8 cellular contexts compared by ENCODE assay signal in the genomic region with DNA sequence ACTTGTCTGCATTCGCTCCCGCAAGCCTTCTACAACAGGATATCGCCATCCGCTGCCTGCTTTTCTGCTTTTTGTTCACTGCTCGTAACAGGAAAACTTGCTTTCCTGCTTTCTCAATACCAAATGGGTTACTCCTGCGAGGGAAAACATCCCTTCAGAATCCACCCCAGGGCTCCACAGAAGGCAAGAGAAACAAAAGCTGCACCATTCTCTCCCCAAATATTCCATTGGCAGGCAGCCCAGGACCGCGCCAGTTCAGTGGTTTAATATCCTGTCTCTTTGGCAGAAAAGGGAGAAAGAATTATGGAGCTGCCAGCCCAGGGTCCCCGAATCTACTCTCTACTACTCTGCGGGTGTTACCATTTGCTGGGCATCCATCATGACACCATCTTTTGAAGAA.
A peak's percentile ranks its signal among the peaks of the same experiment; 100 is the strongest.
DNase-seq lines count a peak whose midpoint lies in the region; ATAC-seq and TF ChIP-seq lines count a peak whose summit lies in the region.

No MANE protein-coding gene starts in this region.

- H3K27me3 Mint-ChIP-seq in activated naive CD4-positive, alpha-beta T cell treated with anti-CD3 and anti-CD28 coated beads, Interleukin-2, amount 10 ng/mL, durations not matched to agents 7 days and 5 days, result no peaks in the 10 kb centered on the region

- no peaks in the 10 kb centered on the region for H3K9me3 Mint-ChIP-seq in activated naive CD4-positive, alpha-beta T cell treated with anti-CD3 and anti-CD28 coated beads, Interleukin-2, amount 10 ng/mL, durations not matched to agents 7 days and 5 days

- peaks cover 73% of the 10 kb centered on the region for H3K4me1 Mint-ChIP-seq in activated naive CD4-positive, alpha-beta T cell treated with anti-CD3 and anti-CD28 coated beads, Interleukin-2, amount 10 ng/mL, durations not matched to agents 7 days and 5 days

- peak overlapping the region in 8 of 10 donors; percentile 39 to 83 (median 68) for H3K27ac ChIP-seq in heart right ventricle
- H3K27ac ChIP-seq in breast epithelium, result peak overlapping the region; percentile 76 to 78
- H3K27ac ChIP-seq in lower lobe of right lung, result peak overlapping the region; percentile 29
- H3K27ac ChIP-seq in vagina, result peak overlapping the region; percentile 21

- H3K27ac Mint-ChIP-seq in activated naive CD4-positive, alpha-beta T cell treated with anti-CD3 and anti-CD28 coated beads, Interleukin-2, amount 10 ng/mL, durations not matched to agents 7 days and 5 days, result no peak overlapping the region

- H3K4me1 ChIP-seq in heart right ventricle (peaks cover 0 to 85% (median 38%) of the 10 kb centered on the region in 9 donors), breast epithelium (no peaks in the 10 kb centered on the region), lower lobe of right lung (peaks cover 43% of the 10 kb centered on the region), vagina (peaks cover 64% of the 10 kb centered on the region)

- whole genome bisulfite sequencing in heart right ventricle, 2 donors, result 58 to 73% methylated on average over 10 of the region's 10 CpGs

- TF ChIP-seq CTCF in heart right ventricle (IDR thresholded peaks at IDR 0.05) (no peak), breast epithelium (IDR thresholded peaks at IDR 0.05) (no peak), lower lobe of right lung (IDR thresholded peaks at IDR 0.05) (no peak), vagina (IDR thresholded peaks at IDR 0.05) (no peak)

- H3K27me3 ChIP-seq in heart right ventricle, result peaks cover 0 to 82% (median 0%) of the 10 kb centered on the region in 7 donors
- no peaks in the 10 kb centered on the region for H3K27me3 ChIP-seq in breast epithelium
- H3K27me3 ChIP-seq in lower lobe of right lung (ENCODE audit: low read depth), result no peaks in the 10 kb centered on the region
- H3K27me3 ChIP-seq in vagina, result no peaks in the 10 kb centered on the region

- H3K36me3 ChIP-seq in heart right ventricle, result no peaks in the 10 kb centered on the region
- no peaks in the 10 kb centered on the region for H3K36me3 ChIP-seq in breast epithelium
- no peaks in the 10 kb centered on the region for H3K36me3 ChIP-seq in lower lobe of right lung
- H3K36me3 ChIP-seq in vagina, result no peaks in the 10 kb centered on the region

- TF ChIP-seq POLR2A in breast epithelium (IDR thresholded peaks at IDR 0.05), result no peak
- TF ChIP-seq POLR2A in vagina (IDR thresholded peaks at IDR 0.05), result no peak

- intact Hi-C loops in heart right ventricle (cut with DNase I) (no loop called here), left ventricle myocardium superior (cut with micrococcal nuclease) (no loop called here), breast epithelium (cut with DNase I; ENCODE audit: low total_unique reads) (no loop called here), lower lobe of right lung (cut with DNase I) (no loop called here), vagina (cut with DNase I) (no loop called here)

- ATAC-seq in heart right ventricle (peak; percentile 18 to 75 (median 57)), left ventricle myocardium superior (no peak), lower lobe of right lung (no peak), HG02885 (IDR thresholded peaks at IDR 0.05; ENCODE audit: poor library complexity, unreplicated experiment) (no peak)

- peak; percentile 38 to 76 for DNase-seq in heart right ventricle
- DNase-seq in left ventricle myocardium superior, result no peak
- DNase-seq in breast epithelium (ENCODE audit: low spot score in 2 of 2), result peak in 1 of 2 donors; percentile 37
- no peak for DNase-seq in lower lobe of right lung
- peak; percentile 43 to 69 for DNase-seq in vagina (ENCODE audit: extremely low spot score in 2 of 2)
- DNase-seq in NCI-H524 (lab: John Stamatoyannopoulos, UW), result no peak
- no peak for DNase-seq in activated naive CD4-positive, alpha-beta T cell treated with anti-CD3 and anti-CD28 coated beads, Interleukin-2, amount 10 ng/mL, durations not matched to agents 7 days and 5 days

- no peak overlapping the region for H3K4me3 Mint-ChIP-seq in activated naive CD4-positive, alpha-beta T cell treated with anti-CD3 and anti-CD28 coated beads, Interleukin-2, amount 10 ng/mL, durations not matched to agents 7 days and 5 days

- H3K4me3 ChIP-seq in heart right ventricle, result peak overlapping the region in 2 of 10 donors; percentile 1 to 17
- peak overlapping the region in 1 of 3 donors; percentile 41 for H3K4me3 ChIP-seq in breast epithelium
- H3K4me3 ChIP-seq in lower lobe of right lung, result peak overlapping the region; percentile 4
- no peak overlapping the region for H3K4me3 ChIP-seq in vagina

- H3K9me3 ChIP-seq in heart right ventricle (no peaks in the 10 kb centered on the region), breast epithelium (no peaks in the 10 kb centered on the region), lower lobe of right lung (no peaks in the 10 kb centered on the region), vagina (no peaks in the 10 kb centered on the region)

- CTCF ChIA-PET in activated naive CD4-positive, alpha-beta T cell treated with anti-CD3 and anti-CD28 coated beads, Interleukin-2, amount 10 ng/mL, durations not matched to agents 7 days and 5 days (lab: Charles Lee), result no interaction called here

- H3K36me3 Mint-ChIP-seq in activated naive CD4-positive, alpha-beta T cell treated with anti-CD3 and anti-CD28 coated beads, Interleukin-2, amount 10 ng/mL, durations not matched to agents 7 days and 5 days, result peaks cover 53% of the 10 kb centered on the region

Comparison
In these comparisons a context has a peak if more than half of its experiments do, and no peak if none do; other contexts are left out.
1. ATAC-seq: peak in heart right ventricle (8 of 8); none in left ventricle myocardium superior (single experiment), lower lobe of right lung (0 of 2) and HG02885 (single experiment).
2. DNase-seq: peak in heart right ventricle (2 of 2) and vagina (2 of 2); none in left ventricle myocardium superior (single experiment), lower lobe of right lung (single experiment), NCI-H524 (0 of 2) and activated naive CD4-positive, alpha-beta T cell treated with anti-CD3 and anti-CD28 coated beads, Interleukin-2, amount 10 ng/mL, durations not matched to agents 7 days and 5 days (single experiment).
3. H3K27ac ChIP-seq: peak in every context shown above with its lines; median percentile 77 in breast epithelium; 68 in heart right ventricle; 29 in lower lobe of right lung; 21 in vagina.